1 cellular context compared by ENCODE assay signal in the genomic region with DNA sequence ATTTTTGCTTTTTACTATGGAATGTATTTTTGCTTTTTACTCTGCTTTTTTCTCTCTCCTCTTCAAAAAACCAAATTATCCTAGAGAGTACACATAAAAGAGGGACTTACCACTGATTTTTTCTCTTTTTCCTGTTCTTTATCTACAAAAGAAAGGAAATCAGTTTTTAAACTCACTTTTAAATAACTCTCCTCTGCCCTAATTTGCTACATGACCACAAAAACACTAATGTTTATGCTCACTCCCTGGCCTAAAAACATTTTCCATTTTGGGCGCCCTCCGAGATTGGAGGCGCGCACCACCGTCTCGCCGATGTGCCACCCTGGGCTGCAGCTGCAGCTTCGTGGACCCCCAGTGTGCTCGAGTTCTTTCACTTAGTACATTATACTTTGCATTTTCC.
TF ChIP-seq lines count a peak whose summit lies in the region.

No MANE protein-coding gene starts in this region.

TF ChIP-seq in HEK293, 187 proteins besides CTCF, POLR2A, EP300 and RAD21 (continued from another document):
- TF ChIP-seq, protein P1, sequence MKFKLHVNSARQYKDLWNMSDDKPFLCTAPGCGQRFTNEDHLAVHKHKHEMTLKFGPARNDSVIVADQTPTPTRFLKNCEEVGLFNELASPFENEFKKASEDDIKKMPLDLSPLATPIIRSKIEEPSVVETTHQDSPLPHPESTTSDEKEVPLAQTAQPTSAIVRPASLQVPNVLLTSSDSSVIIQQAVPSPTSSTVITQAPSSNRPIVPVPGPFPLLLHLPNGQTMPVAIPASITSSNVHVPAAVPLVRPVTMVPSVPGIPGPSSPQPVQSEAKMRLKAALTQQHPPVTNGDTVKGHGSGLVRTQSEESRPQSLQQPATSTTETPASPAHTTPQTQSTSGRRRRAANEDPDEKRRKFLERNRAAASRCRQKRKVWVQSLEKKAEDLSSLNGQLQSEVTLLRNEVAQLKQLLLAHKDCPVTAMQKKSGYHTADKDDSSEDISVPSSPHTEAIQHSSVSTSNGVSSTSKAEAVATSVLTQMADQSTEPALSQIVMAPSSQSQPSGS (tag by site-specific recombination; IDR thresholded peaks at IDR 0.05; ENCODE audit: low read depth) = no peak
- TF ChIP-seq ZNF600 (tag by site-specific recombination; IDR thresholded peaks at IDR 0.05) (no peak), PRDM1 (tag by site-specific recombination; IDR thresholded peaks at IDR 0.05) (peak; percentile 53), ZNF214 (tag by site-specific recombination; IDR thresholded peaks at IDR 0.05; ENCODE audit: borderline replicate concordance) (no peak), ZNF423 (tag by site-specific recombination; IDR thresholded peaks at IDR 0.05) (no peak)
- TF ChIP-seq, protein P2, sequence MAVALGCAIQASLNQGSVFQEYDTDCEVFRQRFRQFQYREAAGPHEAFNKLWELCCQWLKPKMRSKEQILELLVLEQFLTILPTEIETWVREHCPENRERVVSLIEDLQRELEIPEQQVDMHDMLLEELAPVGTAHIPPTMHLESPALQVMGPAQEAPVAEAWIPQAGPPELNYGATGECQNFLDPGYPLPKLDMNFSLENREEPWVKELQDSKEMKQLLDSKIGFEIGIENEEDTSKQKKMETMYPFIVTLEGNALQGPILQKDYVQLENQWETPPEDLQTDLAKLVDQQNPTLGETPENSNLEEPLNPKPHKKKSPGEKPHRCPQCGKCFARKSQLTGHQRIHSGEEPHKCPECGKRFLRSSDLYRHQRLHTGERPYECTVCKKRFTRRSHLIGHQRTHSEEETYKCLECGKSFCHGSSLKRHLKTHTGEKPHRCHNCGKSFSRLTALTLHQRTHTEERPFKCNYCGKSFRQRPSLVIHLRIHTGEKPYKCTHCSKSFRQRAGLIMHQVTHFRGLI (tag by site-specific recombination; IDR thresholded peaks at IDR 0.05) = no peak
